In the genomic region with DNA sequence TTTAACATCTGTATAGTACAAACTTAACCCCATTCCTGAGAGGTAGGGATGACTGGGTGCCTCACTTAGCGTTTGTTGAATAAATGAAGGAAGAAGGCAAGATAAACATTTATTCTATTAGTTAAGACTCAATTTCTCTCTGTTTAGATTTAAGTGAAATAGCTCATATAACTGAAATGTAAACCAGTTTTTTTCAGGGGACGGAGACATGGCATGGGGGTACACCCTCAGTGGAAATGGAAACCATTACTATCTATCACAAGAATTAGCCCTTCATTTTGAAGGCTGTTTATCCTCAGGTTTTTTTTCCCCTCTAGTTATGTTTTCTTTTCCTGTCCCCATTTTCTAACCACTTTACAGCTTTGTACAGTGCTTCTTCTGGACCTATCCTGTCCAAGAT, we compare ENCODE assay signal across 17 cellular contexts. TPM values are rescaled to one million over a fixed set of nuclear protein-coding genes. Genes with fewer than 3 reads are reported as not detected.
A peak's percentile ranks its signal among the peaks of the same experiment; 100 is the strongest.
DNase-seq lines count a peak whose midpoint lies in the region; ATAC-seq, FAIRE-seq and TF ChIP-seq lines count a peak whose summit lies in the region.
"Had no signal": no experiment of that assay in that cellular context is flagged by ENCODE, and none has a peak within 500 bp of the region (broad histone marks: within the 10 kb centered on the region; RNA-seq: fewer than 3 reads in every experiment).

No MANE protein-coding gene starts in this region.

- no peak overlapping the region for H2AFZ ChIP-seq in IMR-90 (replicated peaks; ENCODE audit: low read length, poor library complexity)
- H2AFZ ChIP-seq: GM23338 had no signal

- H3K23ac ChIP-seq in IMR-90 (ENCODE audit: low read depth, low read length) = no peak overlapping the region

- peak overlapping the region; percentile 95 for H4K91ac ChIP-seq in IMR-90 (ENCODE audit: insufficient read depth, low read depth, low read length)

- no peak for TF ChIP-seq CTCF in IMR-90 (conservative IDR thresholded peaks at IDR 0.05; ENCODE audit: low read depth, low read length)
- TF ChIP-seq CTCF in ascending aorta (IDR thresholded peaks at IDR 0.05) = no peak
- no peak for TF ChIP-seq CTCF in psoas muscle (IDR thresholded peaks at IDR 0.05)
- no peak for TF ChIP-seq CTCF in stomach (IDR thresholded peaks at IDR 0.05)
- TF ChIP-seq CTCF in esophagus squamous epithelium (IDR thresholded peaks at IDR 0.05) = no peak

- no peak overlapping the region for H2AK9ac ChIP-seq in IMR-90 (replicated peaks; ENCODE audit: low read depth, low read length, poor library complexity)

- no peaks in the 10 kb centered on the region for H3K27me3 ChIP-seq in IMR-90 (ENCODE audit: control insufficient read depth, insufficient read depth, low read length)
- no peaks in the 10 kb centered on the region for H3K27me3 ChIP-seq in ascending aorta
- no peaks in the 10 kb centered on the region for H3K27me3 ChIP-seq in psoas muscle (ENCODE audit: insufficient read depth in 3 of 3, low read length in 2 of 3)
- H3K27me3 ChIP-seq in stomach = no peaks in the 10 kb centered on the region
- H3K27me3 ChIP-seq in esophagus squamous epithelium = no peaks in the 10 kb centered on the region

- intact Hi-C loops in IMR-90 (cut with micrococcal nuclease) (loop anchor here (2.0 kb wide), 1 partner anchor 14 kb away; no protein-coding TSS in a partner anchor), ascending aorta (cut with DNase I) (no loop called here), psoas muscle (cut with DNase I) (no loop called here), stomach (cut with DNase I; ENCODE audit: low total_unique reads) (no loop called here), esophagus squamous epithelium (cut with DNase I) (no loop called here)

- H3K36me3 ChIP-seq in IMR-90 (ENCODE audit: control insufficient read depth, insufficient read depth, low read length) (no peaks in the 10 kb centered on the region), ascending aorta (peaks cover 80 to 93% of the 10 kb centered on the region in 2 donors), psoas muscle (ENCODE audit: insufficient read depth in 1 of 2, low read depth in 1 of 2) (peaks cover 0 to 32% of the 10 kb centered on the region in 2 donors), stomach (peaks cover 0 to 70% (median 27%) of the 10 kb centered on the region in 4 donors), esophagus squamous epithelium (peaks cover 0 to under 1% (median 0%) of the 10 kb centered on the region in 3 donors)

- TF ChIP-seq POLR2A in IMR-90 (IDR thresholded peaks at IDR 0.05; ENCODE audit: low read depth, low read length) (no peak), stomach (IDR thresholded peaks at IDR 0.05) (no peak), esophagus squamous epithelium (IDR thresholded peaks at IDR 0.05) (no peak), GM12892 (IDR thresholded peaks at IDR 0.05; ENCODE audit: low read depth, low read length) (no peak)

- no CpG with 5 or more reads among the region's 2 CpGs for WGBS in IMR-90 (ENCODE audit: extremely low coverage in 2 of 2, insufficient read length in 1 of 2), 2 experiments
- 89 to 100% (median 97%) methylated on average over 2 of the region's 2 CpGs for WGBS in psoas muscle, 3 donors
- 70 to 75% (median 75%) methylated on average over 2 of the region's 2 CpGs for WGBS in stomach, 5 donors
- 83 to 92% methylated on average over 2 of the region's 2 CpGs for WGBS in esophagus squamous epithelium, 2 donors

- H4K5ac ChIP-seq in IMR-90 (ENCODE audit: low read depth, low read length) = peak overlapping the region; percentile 79

- dilution Hi-C loops in IMR-90 (cut with HindIII; ENCODE audit: low sequenced_read_pairs, unreplicated experiment) = no loop called here

- no TSS peak for BruUV-seq in IMR-90 (replicated peaks; lab: Mats Ljungman, UMichigan)

- peak; percentile 83 for ATAC-seq in IMR-90 (ENCODE audit: low read depth)
- no peak for ATAC-seq in psoas muscle
- ATAC-seq: GM23338, HepG2 had no signal

- POLR2A ChIA-PET in IMR-90 (lab: Charles Lee; ENCODE audit: unreplicated experiment) = interaction anchor here (0.6 kb wide), 2 partner anchors 35 to 71 kb away, joined by 3 to 5 read pairs; a partner anchor contains a TSS

- H3K4me1 ChIP-seq in IMR-90 (ENCODE audit: control insufficient read depth, insufficient read depth, low read length) (peaks cover 37% of the 10 kb centered on the region), ascending aorta (peaks cover 3 to 15% of the 10 kb centered on the region in 2 donors), psoas muscle (peaks cover 46% of the 10 kb centered on the region), stomach (peaks cover 12 to 58% (median 38%) of the 10 kb centered on the region in 4 donors), esophagus squamous epithelium (peaks cover 4 to 35% (median 9%) of the 10 kb centered on the region in 3 donors)

- H3K4me2 ChIP-seq in IMR-90 (ENCODE audit: low read depth, low read length) = peak overlapping the region; percentile 65
- H3K4me2 ChIP-seq: GM23338 had no signal

- no peak for TF ChIP-seq RAD21 in IMR-90 (IDR thresholded peaks at IDR 0.05; ENCODE audit: low read length)

- H4K20me1 ChIP-seq in IMR-90 (ENCODE audit: insufficient read depth, low read length) = no peaks in the 10 kb centered on the region

- H2BK15ac ChIP-seq in IMR-90 (ENCODE audit: low read depth, low read length) = peak overlapping the region; percentile 90; the same call in 1 of the 3 replicates

- in situ Hi-C loops in IMR-90 (cut with MboI; ENCODE audit: low sequenced_read_pairs) = no loop called here

- H2BK20ac ChIP-seq in IMR-90 (ENCODE audit: low read depth, low read length) = peak overlapping the region; percentile 89

- peak overlapping the region; percentile 86 for H3K18ac ChIP-seq in IMR-90 (ENCODE audit: low read depth, low read length)

- peak overlapping the region; percentile 71 to 82; a peak in 2 of 4 replicates for H4K8ac ChIP-seq in IMR-90 (ENCODE audit: low read depth in 2 of 2, low read length in 2 of 2)

- no peak overlapping the region; the same call in 1 of the 2 replicates for H3K14ac ChIP-seq in IMR-90 (replicated peaks; ENCODE audit: low read depth, low read length)

- H3K56ac ChIP-seq in IMR-90 (ENCODE audit: extremely low read depth, insufficient read depth, low read length) = peak overlapping the region; percentile 62; the same call in 1 of the 2 replicates

- H3K9ac ChIP-seq in IMR-90 (ENCODE audit: low read depth, low read length) = no peak overlapping the region

- TF ChIP-seq EP300 in stomach (IDR thresholded peaks at IDR 0.05) = no peak

- no peaks in the 10 kb centered on the region; a peak in 1 of 4 replicates for H3K79me1 ChIP-seq in IMR-90 (ENCODE audit: low read depth in 1 of 2, low read length in 2 of 2)

- peaks cover 30% of the 10 kb centered on the region for H3K9me1 ChIP-seq in IMR-90 (ENCODE audit: insufficient read depth, low read length)

- peak overlapping the region; percentile 87 for H2BK5ac ChIP-seq in IMR-90 (ENCODE audit: low read depth, low read length, poor library complexity, severe bottlenecking)

- DNase-seq in IMR-90 = peak; percentile 78
- DNase-seq in ascending aorta (ENCODE audit: low spot score in 2 of 2) = no peak
- no peak for DNase-seq in psoas muscle
- no peak for DNase-seq in stomach
- DNase-seq in esophagus squamous epithelium (lab: John Stamatoyannopoulos, UW) = no peak
- no peak for DNase-seq in stimulated activated CD4-positive, alpha-beta T cell treated with anti-CD3 and anti-CD28 coated beads, Interleukin-15, amount 100 ng/mL, for 24 hours
- no peak for DNase-seq in GM12892 (ENCODE audit: insufficient read length)
- DNase-seq: C1 segment of cervical spinal cord; Calu3; CD4-positive, alpha-beta T cell; DMS 273 treated with DMSO at 0.1 percent for 48 hours; H7 had no signal

- CTCF ChIA-PET in IMR-90 (lab: Yijun Ruan, JAX) = interaction anchor here (1.0 to 1.2 kb wide), 2 partner anchors 13 to 83 kb away, joined by 3 to 5 read pairs; no protein-coding TSS in a partner anchor

- H3K9me3 ChIP-seq in IMR-90 (ENCODE audit: control insufficient read depth, insufficient read depth, low read length) = no peaks in the 10 kb centered on the region
- H3K9me3 ChIP-seq in ascending aorta = no peaks in the 10 kb centered on the region
- H3K9me3 ChIP-seq in psoas muscle = no peaks in the 10 kb centered on the region
- H3K9me3 ChIP-seq in stomach = no peaks in the 10 kb centered on the region
- H3K9me3 ChIP-seq in esophagus squamous epithelium = no peaks in the 10 kb centered on the region

- H2AK5ac ChIP-seq in IMR-90 (ENCODE audit: low read depth, low read length) = peak overlapping the region; percentile 65; the same call in 1 of the 2 replicates

- H2BK120ac ChIP-seq in IMR-90 (ENCODE audit: low read depth, low read length) = peak overlapping the region; percentile 95

- H3K4me3 ChIP-seq in IMR-90 (ENCODE audit: insufficient read depth, low read depth, low read length) (no peak overlapping the region), ascending aorta (no peak overlapping the region), psoas muscle (no peak overlapping the region), stomach (no peak overlapping the region), esophagus squamous epithelium (no peak overlapping the region)
- H3K4me3 ChIP-seq: GM23338 had no signal

- peak overlapping the region; percentile 93; the same call in 1 of the 2 replicates for H3K27ac ChIP-seq in IMR-90 (ENCODE audit: insufficient read depth, low read length)
- H3K27ac ChIP-seq in ascending aorta = peak overlapping the region; percentile 9 to 41
- peak overlapping the region; percentile 73 for H3K27ac ChIP-seq in psoas muscle
- H3K27ac ChIP-seq in stomach = peak overlapping the region in 4 of 5 donors; percentile 65 to 89 (median 78)
- peak overlapping the region in 1 of 4 donors; percentile 8 for H3K27ac ChIP-seq in esophagus squamous epithelium

- peak overlapping the region; percentile 92 for H3K4ac ChIP-seq in IMR-90 (ENCODE audit: low read depth, low read length)

- no peak for FAIRE-seq in GM12892 (lab: Jason Lieb, UNC)
- FAIRE-seq: A204.1, GM18507, HepG2, HTR-8/SVneo had no signal

TF ChIP-seq in IMR-90, 13 proteins besides CTCF, POLR2A, EP300 and RAD21 (continues in another document):
- TF ChIP-seq RFX5 (IDR thresholded peaks at IDR 0.05; ENCODE audit: low read depth, low read length) = no peak
- TF ChIP-seq CEBPB (IDR thresholded peaks at IDR 0.05; ENCODE audit: low read depth, low read length) = no peak
- TF ChIP-seq CHD1 (IDR thresholded peaks at IDR 0.05; ENCODE audit: low read depth, low read length) = no peak
- TF ChIP-seq MAZ (IDR thresholded peaks at IDR 0.05; ENCODE audit: borderline replicate concordance, low read depth, low read length) = no peak

RNA-seq across cellular contexts. Expression of a gene that starts 35.6 kb away (rescaled TPM):
- 27.5 and 30.1 TPM in 2 replicates for total RNA-seq in IMR-90 (2012; rRNA removed)
- polyA plus RNA-seq in IMR-90 (2012; rRNA removed) = 179 and 187 TPM in 2 replicates
- polyA plus RNA-seq in IMR-90 (2012; cell fraction: cytosol; rRNA removed) = 120 and 255 TPM in 2 replicates
- 44.1 and 131 TPM in 2 replicates for polyA plus RNA-seq in IMR-90 (2012; cell fraction: nucleus; rRNA removed; ENCODE audit: low replicate concordance)
- 191 TPM for total RNA-seq in ascending aorta
- total RNA-seq in psoas muscle = 100 to 1,000 TPM; 267 to 504 (median 329) TPM
- 100 to 1,000 TPM in 2 of 3 donors, 10 to 100 TPM in 1; 97.3 to 493 (median 311) TPM for polyA plus RNA-seq in psoas muscle
- 100 to 1,000 TPM in 2 of 5 donors, 10 to 100 TPM in 3; 41.7 to 231 (median 83.9) TPM for total RNA-seq in stomach
- polyA plus RNA-seq in stomach = 100 to 1,000 TPM; 168 to 289 (median 277) TPM
- total RNA-seq in esophagus squamous epithelium = 100 to 1,000 TPM in 1 of 4 donors, 10 to 100 TPM in 3; 59.5 to 142 (median 79.2) TPM
- polyA plus RNA-seq in GM12892 (2012; ENCODE audit: missing spikeins) = 305 TPM
